22 cellular contexts compared by ENCODE assay signal in genomic region chr7:159033956-159034938, GRCh38.
A peak's percentile ranks its signal among the peaks of the same experiment; 100 is the strongest.
DNase-seq lines count a peak whose midpoint lies in the region; ATAC-seq and TF ChIP-seq lines count a peak whose summit lies in the region.
"Had no signal": no experiment of that assay in that cellular context is flagged by ENCODE, and none has a peak within 500 bp of the region (broad histone marks: within the 10 kb centered on the region; RNA-seq: fewer than 3 reads in every experiment).

No MANE protein-coding gene starts in this region.

- TF ChIP-seq POLR2A in stomach (IDR thresholded peaks at IDR 0.05) = no peak

- H3K4me1 ChIP-seq in DND-41 (ENCODE audit: insufficient read depth, low read length) (peaks cover 1% of the 10 kb centered on the region; the same call in 1 of the 2 replicates), stomach (peaks cover 0 to 39% (median 33%) of the 10 kb centered on the region in 4 donors)
- H3K4me1 ChIP-seq: HAP-1 had no signal

- 79 to 84% (median 81%) methylated on average over 32 of the region's 32 CpGs for WGBS in stomach, 5 donors

- no peaks in the 10 kb centered on the region for H3K79me2 ChIP-seq in DND-41 (ENCODE audit: insufficient read depth, low read length)

- H3K4me2 ChIP-seq in DND-41 (ENCODE audit: insufficient read depth, low read length) = no peak overlapping the region

- no peaks in the 10 kb centered on the region for H3K36me3 Mint-ChIP-seq in mesothelial cell of epicardium
- H3K36me3 Mint-ChIP-seq: natural killer cell treated with Interleukin-12 subunit alpha and Interleukin-12 subunit beta and Interleukin-15 and Interleukin-18, amount 100 ng/mL, for 72 hours had no signal

- H3K9me3 ChIP-seq in DND-41 (ENCODE audit: insufficient read depth, low read length, severe bottlenecking) (no peaks in the 10 kb centered on the region), stomach (no peaks in the 10 kb centered on the region)
- H3K9me3 ChIP-seq: gastroesophageal sphincter, HAP-1 had no signal

- no peak overlapping the region for H3K4me3 Mint-ChIP-seq in mesothelial cell of epicardium
- H3K4me3 Mint-ChIP-seq: activated T-cell treated with anti-CD3 and anti-CD28 coated beads, Interleukin-2, amount 50 U/mL, for 24 hours; natural killer cell treated with Interleukin-12 subunit alpha and Interleukin-12 subunit beta and Interleukin-15 and Interleukin-18, amount 100 ng/mL, for 72 hours had no signal

- H3K36me3 ChIP-seq in DND-41 (ENCODE audit: insufficient read depth, low read length) (peaks cover 84% of the 10 kb centered on the region), stomach (peaks cover 0 to 14% (median 3%) of the 10 kb centered on the region in 4 donors)
- H3K36me3 ChIP-seq: HAP-1 had no signal

- no peak for TF ChIP-seq CTCF in DND-41 (IDR thresholded peaks at IDR 0.05; ENCODE audit: borderline replicate concordance, extremely low read depth, low read length, poor library complexity, severe bottlenecking)
- no peak for TF ChIP-seq CTCF in mesothelial cell of epicardium (IDR thresholded peaks at IDR 0.05; ENCODE audit: unreplicated experiment)
- no peak for TF ChIP-seq CTCF in stomach (IDR thresholded peaks at IDR 0.05)

- H3K9ac ChIP-seq in DND-41 (ENCODE audit: low read depth, low read length) = no peak overlapping the region

- no peaks in the 10 kb centered on the region for H3K9me3 Mint-ChIP-seq in mesothelial cell of epicardium
- H3K9me3 Mint-ChIP-seq: activated T-cell treated with anti-CD3 and anti-CD28 coated beads, Interleukin-2, amount 50 U/mL, for 24 hours; natural killer cell treated with Interleukin-12 subunit alpha and Interleukin-12 subunit beta and Interleukin-15 and Interleukin-18, amount 100 ng/mL, for 72 hours had no signal

- intact Hi-C loops in stomach (cut with DNase I; ENCODE audit: low total_unique reads) = no loop called here

- ATAC-seq in DND-41 (ENCODE audit: insufficient read depth, low read depth) (no peak), HG02588 (IDR thresholded peaks at IDR 0.05; ENCODE audit: unreplicated experiment) (no peak)
- ATAC-seq: activated CD4-positive, CD25-positive, alpha-beta regulatory T cell treated with anti-CD3 and anti-CD28 coated beads, Interleukin-2, amount 50 U/mL, for 24 hours; gastroesophageal sphincter; natural killer cell treated with Interleukin-12 subunit alpha and Interleukin-12 subunit beta and Interleukin-15 and Interleukin-18, amount 100 ng/mL, for 72 hours; stimulated activated naive CD8-positive, alpha-beta T cell treated with anti-CD3 and anti-CD28 coated beads, Interleukin-15, Interleukin-2, amounts not matched to agents 100 U/mL and 50 U/mL, for 24 hours had no signal

- H3K27me3 ChIP-seq in DND-41 (ENCODE audit: insufficient read depth, low read length, poor library complexity) (no peaks in the 10 kb centered on the region), stomach (peaks cover 0 to 15% (median 6%) of the 10 kb centered on the region in 3 donors)

- no peak overlapping the region for H2AFZ ChIP-seq in DND-41 (ENCODE audit: low read depth, low read length)

- peaks cover 3% of the 10 kb centered on the region for H3K27me3 Mint-ChIP-seq in mesothelial cell of epicardium (ENCODE audit: low read depth)

- no peak overlapping the region for H3K4me3 ChIP-seq in DND-41 (ENCODE audit: low read depth in 1 of 2, low read length in 2 of 2)
- no peak overlapping the region for H3K4me3 ChIP-seq in stomach
- H3K4me3 ChIP-seq: gastroesophageal sphincter, HAP-1, lung had no signal

- H3K27ac Mint-ChIP-seq in mesothelial cell of epicardium = peak overlapping the region; percentile 16
- H3K27ac Mint-ChIP-seq: activated T-cell treated with anti-CD3 and anti-CD28 coated beads, Interleukin-2, amount 50 U/mL, for 24 hours; natural killer cell treated with Interleukin-12 subunit alpha and Interleukin-12 subunit beta and Interleukin-15 and Interleukin-18, amount 100 ng/mL, for 72 hours had no signal

- no peaks in the 10 kb centered on the region for H4K20me1 ChIP-seq in DND-41 (ENCODE audit: insufficient read depth, low read length)

- DNase-seq in DND-41 (no peak), mesothelial cell of epicardium (ENCODE audit: low spot score in 2 of 2, unreplicated experiment in 2 of 2) (no peak), stomach (peak; percentile 20), NCI-H1048 (lab: John Stamatoyannopoulos, UW) (no peak), dermis blood vessel endothelial cell (no peak)
- peak; percentile 17 for DNase-seq in activated CD8-positive, alpha-beta memory T cell treated with anti-CD3 and anti-CD28 coated beads, Interleukin-2, amount 50 U/mL, for 48 hours
- DNase-seq: activated CD4-positive, alpha-beta T cell treated with anti-CD3 and anti-CD28 coated beads, Interleukin-2, amount 50 U/mL, for 4 hours; activated T-cell treated with anti-CD3 and anti-CD28 coated beads, Interleukin-2, amount 50 U/mL, for 24 hours; C1 segment of cervical spinal cord; DMS53; NCI-H2107; NCI-H446 treated with DMSO at 0.1 percent for 48 hours; NCI-H82; SIG-M5; small intestine; stimulated activated naive CD8-positive, alpha-beta T cell treated with anti-CD3 and anti-CD28 coated beads, Interleukin-15, Interleukin-2, amounts not matched to agents 100 U/mL and 50 U/mL, for 24 hours had no signal

- H3K27ac ChIP-seq in DND-41 (ENCODE audit: low read length) = peak overlapping the region; percentile 42
- peak overlapping the region in 1 of 5 donors; percentile 9 for H3K27ac ChIP-seq in stomach

- peaks cover 31% of the 10 kb centered on the region for H3K4me1 Mint-ChIP-seq in mesothelial cell of epicardium

- TF ChIP-seq EP300 in stomach (IDR thresholded peaks at IDR 0.05) = no peak

Comparison
In these comparisons a context has a peak if more than half of its experiments do, and no peak if none do; other contexts are left out.
1. DNase-seq: peak in activated CD8-positive, alpha-beta memory T cell treated with anti-CD3 and anti-CD28 coated beads, Interleukin-2, amount 50 U/mL, for 48 hours (single experiment) and stomach (single experiment); none in DND-41 (single experiment), mesothelial cell of epicardium (0 of 2), NCI-H1048 (single experiment) and dermis blood vessel endothelial cell (single experiment).